In genomic region chr9:71071633-71072032, GRCh38 we compare ENCODE assay signal across 24 cellular contexts. TPM values are rescaled to one million over a fixed set of nuclear protein-coding genes. Genes with fewer than 3 reads are reported as not detected.
"Had no signal": no experiment of that assay in that cellular context is flagged by ENCODE, and none has a peak within 500 bp of the region (broad histone marks: within the 10 kb centered on the region; RNA-seq: fewer than 3 reads in every experiment).

No MANE protein-coding gene starts in this region.

- H3K27me3 ChIP-seq: colonic mucosa, dorsolateral prefrontal cortex, esophagus muscularis mucosa, esophagus squamous epithelium, foreskin keratinocyte, gastrocnemius medialis, gastroesophageal sphincter, heart left ventricle, hepatocyte had no signal

- H3K4me2 ChIP-seq: hepatocyte had no signal

- H3K4me3 ChIP-seq: colonic mucosa, coronary artery, dorsolateral prefrontal cortex, esophagus muscularis mucosa, esophagus squamous epithelium, gastrocnemius medialis, gastroesophageal sphincter, heart left ventricle, heart right ventricle, hepatocyte had no signal

- H2AFZ ChIP-seq: hepatocyte had no signal

- H3K4me1 ChIP-seq: colonic mucosa, esophagus muscularis mucosa, esophagus squamous epithelium, foreskin keratinocyte, gastrocnemius medialis, gastroesophageal sphincter, heart left ventricle, heart right ventricle had no signal

- H3K79me2 ChIP-seq: hepatocyte had no signal

- H3K27ac ChIP-seq: colonic mucosa, coronary artery, dorsolateral prefrontal cortex, epithelial cell of prostate, esophagus muscularis mucosa, esophagus squamous epithelium, foreskin keratinocyte, gastrocnemius medialis, gastroesophageal sphincter, heart left ventricle, heart right ventricle, hepatocyte had no signal

- H3K36me3 ChIP-seq: colonic mucosa, esophagus muscularis mucosa, esophagus squamous epithelium, gastrocnemius medialis, gastroesophageal sphincter, heart left ventricle, heart right ventricle had no signal

- ATAC-seq: effector memory CD8-positive, alpha-beta T cell; esophagus mucosa; foreskin keratinocyte; gastrocnemius medialis; gastroesophageal sphincter; heart left ventricle; heart right ventricle had no signal

- DNase-seq: colonic mucosa; cortex of kidney; dermis blood vessel endothelial cell; dorsolateral prefrontal cortex; effector CD4-positive, alpha-beta T cell; effector CD8-positive, alpha-beta T cell; effector memory CD4-positive, alpha-beta T cell; effector memory CD8-positive, alpha-beta T cell; endodermal cell; erythroblast; esophagus squamous epithelium; foreskin fibroblast; foreskin keratinocyte; gastrocnemius medialis; glutamatergic neuron; head of caudate nucleus; heart left ventricle; heart right ventricle had no signal

- H3K9me3 ChIP-seq: colonic mucosa, esophagus muscularis mucosa, esophagus squamous epithelium, gastroesophageal sphincter, heart right ventricle had no signal

RNA-seq across cellular contexts. Expression of gene TRPM3, which starts 49.8 kb away (rescaled TPM):
- polyA plus RNA-seq: foreskin keratinocyte had no signal
